Comparison of ENCODE assay signal across 8 cellular contexts in the genomic region with DNA sequence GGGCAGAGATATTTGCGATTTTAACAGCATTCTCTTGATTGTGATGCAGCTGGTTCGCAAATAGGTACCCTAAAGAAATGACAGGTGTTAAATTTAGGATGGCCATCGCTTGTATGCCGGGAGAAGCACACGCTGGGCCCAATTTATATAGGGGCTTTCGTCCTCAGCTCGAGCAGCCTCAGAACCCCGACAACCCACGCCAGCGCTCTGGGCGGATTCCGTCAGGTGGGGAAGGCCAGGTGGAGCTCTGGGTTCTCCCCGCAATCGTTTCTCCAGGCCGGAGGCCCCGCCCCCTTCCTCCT. TPM values are rescaled to one million over a fixed set of nuclear protein-coding genes. Genes with fewer than 3 reads are reported as not detected.
DNase-seq lines count a peak whose midpoint lies in the region; ATAC-seq and TF ChIP-seq lines count a peak whose summit lies in the region.

No MANE protein-coding gene starts in this region.

- peak overlapping the region; percentile 97 for H3K27ac Mint-ChIP-seq in activated CD4-positive, alpha-beta memory T cell treated with anti-CD3 and anti-CD28 coated beads for 36 hours

- WGBS in right cardiac atrium = 3% methylated on average over 16 of the region's 16 CpGs

- H3K27me3 ChIP-seq in HAP-1 (ENCODE audit: low read depth) (no peaks in the 10 kb centered on the region), right cardiac atrium (ENCODE audit: control insufficient read depth, insufficient read depth) (no peaks in the 10 kb centered on the region)

- in situ Hi-C loops in HAP-1 (cut with MboI; ENCODE audit: low sequenced_read_pairs) = no loop called here

- intact Hi-C loops in activated CD4-positive, alpha-beta memory T cell treated with anti-CD3 and anti-CD28 coated beads for 36 hours (cut with micrococcal nuclease) = loop anchor here (1.0 kb wide), 2 partner anchors 109 to 814 kb away; a partner anchor contains a TSS
- intact Hi-C loops in right cardiac atrium (cut with DNase I) = no loop called here

- peak overlapping the region; percentile 93 for H3K4me3 Mint-ChIP-seq in activated CD4-positive, alpha-beta memory T cell treated with anti-CD3 and anti-CD28 coated beads for 36 hours

- peaks cover 14% of the 10 kb centered on the region for H3K4me1 ChIP-seq in HAP-1
- peaks cover 5% of the 10 kb centered on the region for H3K4me1 ChIP-seq in right cardiac atrium (ENCODE audit: control insufficient read depth, insufficient read depth, low read length)

- H3K4me3 ChIP-seq in HAP-1 (peak overlapping the region; percentile 71), right cardiac atrium (ENCODE audit: low read length) (peak overlapping the region; percentile 78), skin epidermis (peak overlapping the region; percentile 66 to 98 (median 94))

- CTCF ChIA-PET in activated CD4-positive, alpha-beta memory T cell treated with anti-CD3 and anti-CD28 coated beads for 36 hours (lab: Charles Lee) = interaction anchor here (0.6 kb wide), 1 partner anchor 593 kb away, joined by 3 read pairs; no protein-coding TSS in a partner anchor

- POLR2A ChIA-PET in activated CD4-positive, alpha-beta memory T cell treated with anti-CD3 and anti-CD28 coated beads for 36 hours (lab: Charles Lee) = interaction anchor here (1.2 to 1.8 kb wide), 5 partner anchors 74 to 355 kb away, joined by 4 to 15 read pairs (median 5); a partner anchor contains a TSS

- no peak for TF ChIP-seq CTCF in omental fat pad (IDR thresholded peaks at IDR 0.05)

- no peaks in the 10 kb centered on the region for H3K9me3 ChIP-seq in HAP-1
- no peaks in the 10 kb centered on the region for H3K9me3 ChIP-seq in right cardiac atrium (ENCODE audit: control insufficient read depth, low read length)

- DNase-seq in HAP-1 (ENCODE audit: low spot score in 2 of 2) (no peak), right cardiac atrium (no peak), omental fat pad (ENCODE audit: low spot score) (no peak), pons (ENCODE audit: low spot score) (no peak), hippocampal formation (lab: John Stamatoyannopoulos, UW) (no peak)
- no peak for DNase-seq in activated CD4-positive, alpha-beta memory T cell treated with anti-CD3 and anti-CD28 coated beads for 36 hours

- H3K4me1 Mint-ChIP-seq in activated CD4-positive, alpha-beta memory T cell treated with anti-CD3 and anti-CD28 coated beads for 36 hours (ENCODE audit: low read depth) = peaks cover 21% of the 10 kb centered on the region

- no peaks in the 10 kb centered on the region for H3K36me3 ChIP-seq in HAP-1 (replicated peaks)

- H3K27ac ChIP-seq in right cardiac atrium (ENCODE audit: low read length) = no peak overlapping the region
- H3K27ac ChIP-seq in skin epidermis = peak overlapping the region in 20 of 21 experiments; percentile 45 to 99 (median 96)

- no peaks in the 10 kb centered on the region for H3K27me3 Mint-ChIP-seq in activated CD4-positive, alpha-beta memory T cell treated with anti-CD3 and anti-CD28 coated beads for 36 hours

- peaks cover 5% of the 10 kb centered on the region for H3K36me3 Mint-ChIP-seq in activated CD4-positive, alpha-beta memory T cell treated with anti-CD3 and anti-CD28 coated beads for 36 hours

- no peak for ATAC-seq in right cardiac atrium
- no peak for ATAC-seq in esophagus mucosa
- ATAC-seq in omental fat pad (ENCODE audit: low FRiP score) = no peak

- peaks cover 10% of the 10 kb centered on the region for H3K9me3 Mint-ChIP-seq in activated CD4-positive, alpha-beta memory T cell treated with anti-CD3 and anti-CD28 coated beads for 36 hours

RNA-seq across cellular contexts. Expression of a gene that starts 0.3 kb away (rescaled TPM):
- total RNA-seq in activated CD4-positive, alpha-beta memory T cell treated with anti-CD3 and anti-CD28 coated beads for 36 hours = 10 to 100 TPM; 30.3 to 31.6 TPM
- 10 to 100 TPM; 27.1 to 32.0 (median 29.8) TPM for total RNA-seq in right cardiac atrium
- polyA plus RNA-seq in right cardiac atrium = 12.8 TPM
- 48.3 TPM for total RNA-seq in esophagus mucosa
- 10 to 100 TPM; 53.4 to 56.9 (median 55.7) TPM for total RNA-seq in omental fat pad
